7 cellular contexts compared by ENCODE assay signal in the genomic region with DNA sequence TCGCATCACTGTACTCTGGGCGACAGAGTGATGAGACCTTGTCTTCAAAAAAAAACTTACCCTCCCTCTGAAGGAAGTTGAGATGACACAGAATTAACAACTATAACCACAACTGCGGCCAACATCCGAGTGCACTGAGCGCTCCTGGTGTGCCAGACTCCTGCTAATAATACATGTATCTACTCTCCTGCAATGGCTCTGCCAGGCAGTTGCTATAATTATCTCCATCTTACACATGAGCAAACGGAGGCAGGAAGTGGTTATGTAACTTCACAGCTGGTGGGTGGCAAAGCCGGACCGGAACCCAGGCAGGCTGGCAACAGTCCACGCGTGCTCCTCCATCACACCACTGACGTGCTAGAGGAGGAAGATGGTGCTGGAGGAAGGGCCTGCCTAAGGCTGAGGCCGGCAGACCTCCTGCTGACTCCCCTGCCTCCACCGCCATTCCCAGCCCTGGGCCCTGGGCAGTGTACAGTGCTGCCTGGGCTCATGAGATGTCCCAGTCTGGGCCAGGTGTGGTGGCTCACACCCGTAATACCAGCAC. TPM values are rescaled to one million over a fixed set of nuclear protein-coding genes. Genes with fewer than 3 reads are reported as not detected.
DNase-seq lines count a peak whose midpoint lies in the region; ATAC-seq and FAIRE-seq lines count a peak whose summit lies in the region.

No MANE protein-coding gene starts in this region.

- no peak overlapping the region for H3K27ac ChIP-seq in mesendoderm (ENCODE audit: low read depth, low read length)

- H3K4me1 ChIP-seq in mesendoderm (ENCODE audit: control insufficient read depth, low read depth, low read length) = no peaks in the 10 kb centered on the region

- ATAC-seq in GM19035 (IDR thresholded peaks at IDR 0.05; ENCODE audit: unreplicated experiment) = peak; percentile 71
- ATAC-seq in activated naive CD8-positive, alpha-beta T cell treated with anti-CD3 and anti-CD28 coated beads, Interleukin-2, amount 10 ng/mL, durations not matched to agents 7 days and 5 days (ENCODE audit: low read depth) = peak; percentile 91

- H3K18ac ChIP-seq in mesendoderm (ENCODE audit: low read length) = no peak overlapping the region

- no peaks in the 10 kb centered on the region for H3K27me3 ChIP-seq in mesendoderm (ENCODE audit: insufficient read depth, low read length, poor library complexity)

- no peak overlapping the region for H2AK5ac ChIP-seq in mesendoderm (ENCODE audit: low read length)

- POLR2A ChIA-PET in activated naive CD8-positive, alpha-beta T cell treated with anti-CD3 and anti-CD28 coated beads, Interleukin-2, amount 10 ng/mL, durations not matched to agents 7 days and 5 days (lab: Charles Lee) = interaction anchor here (1.0 to 4.2 kb wide), 4 partner anchors 7 to 34 kb away, joined by 4 to 22 read pairs (median 6); partner anchors contain the start of genes IRGQ, PINLYP, XRCC1 and ZNF575

- no peak overlapping the region for H3K56ac ChIP-seq in mesendoderm (ENCODE audit: low read length)

- peak; percentile 33 for DNase-seq in HTR-8/SVneo (ENCODE audit: insufficient read length, low spot score)
- DNase-seq in SW 1271 (lab: John Stamatoyannopoulos, UW) = peak; percentile 74 to 91
- peak; percentile 70 for DNase-seq in activated naive CD8-positive, alpha-beta T cell treated with anti-CD3 and anti-CD28 coated beads, Interleukin-2, amount 10 ng/mL, durations not matched to agents 7 days and 5 days
- DNase-seq in hippocampal formation (lab: John Stamatoyannopoulos, UW) = peak; percentile 48 to 70
- DNase-seq in stimulated activated CD4-positive, alpha-beta T cell treated with anti-CD3 and anti-CD28 coated beads, Interleukin-2, amount 100 ng/mL, for 24 hours = peak; percentile 64 to 68
- DNase-seq in mesendoderm = no peak

- no peak overlapping the region for H3K4me3 ChIP-seq in mesendoderm (ENCODE audit: low read length)

- no peaks in the 10 kb centered on the region for H3K79me2 ChIP-seq in mesendoderm (ENCODE audit: control insufficient read depth, insufficient read depth, low read length)

- H3K4me3 Mint-ChIP-seq in activated naive CD8-positive, alpha-beta T cell treated with anti-CD3 and anti-CD28 coated beads, Interleukin-2, amount 10 ng/mL, durations not matched to agents 7 days and 5 days = peak overlapping the region; percentile 62

- H4K5ac ChIP-seq in mesendoderm (ENCODE audit: low read length) = no peak overlapping the region

- H2BK15ac ChIP-seq in mesendoderm (replicated peaks; ENCODE audit: low read depth) = no peak overlapping the region

- no peak overlapping the region for H2BK120ac ChIP-seq in mesendoderm (ENCODE audit: low read depth, low read length)

- H3K79me1 ChIP-seq in mesendoderm (ENCODE audit: low read length) = no peaks in the 10 kb centered on the region

- FAIRE-seq in HTR-8/SVneo (lab: Jason Lieb, UNC) = peak; percentile 88

- H2BK5ac ChIP-seq in mesendoderm (ENCODE audit: low read length) = no peak overlapping the region

- no peak overlapping the region for H3K9ac ChIP-seq in mesendoderm (ENCODE audit: low read length)

- peak overlapping the region; percentile 89 for H3K27ac Mint-ChIP-seq in activated naive CD8-positive, alpha-beta T cell treated with anti-CD3 and anti-CD28 coated beads, Interleukin-2, amount 10 ng/mL, durations not matched to agents 7 days and 5 days

- WGBS in mesendoderm (ENCODE audit: extremely low coverage, insufficient coverage, low lambda C conversion rate) = no CpG with 5 or more reads among the region's 14 CpGs

- no peaks in the 10 kb centered on the region for H3K27me3 Mint-ChIP-seq in activated naive CD8-positive, alpha-beta T cell treated with anti-CD3 and anti-CD28 coated beads, Interleukin-2, amount 10 ng/mL, durations not matched to agents 7 days and 5 days

- H3K36me3 ChIP-seq in mesendoderm (ENCODE audit: control insufficient read depth, insufficient read depth, low read length) = peaks cover 1% of the 10 kb centered on the region

- H3K23ac ChIP-seq in mesendoderm (ENCODE audit: low read length) = no peak overlapping the region

- H4K8ac ChIP-seq in mesendoderm (ENCODE audit: low read depth, low read length) = no peak overlapping the region

- peaks cover 17% of the 10 kb centered on the region for H3K36me3 Mint-ChIP-seq in activated naive CD8-positive, alpha-beta T cell treated with anti-CD3 and anti-CD28 coated beads, Interleukin-2, amount 10 ng/mL, durations not matched to agents 7 days and 5 days

- no peaks in the 10 kb centered on the region for H3K9me3 Mint-ChIP-seq in activated naive CD8-positive, alpha-beta T cell treated with anti-CD3 and anti-CD28 coated beads, Interleukin-2, amount 10 ng/mL, durations not matched to agents 7 days and 5 days

- H3K4me2 ChIP-seq in mesendoderm (ENCODE audit: low read length) = no peak overlapping the region

- H3K4me1 Mint-ChIP-seq in activated naive CD8-positive, alpha-beta T cell treated with anti-CD3 and anti-CD28 coated beads, Interleukin-2, amount 10 ng/mL, durations not matched to agents 7 days and 5 days = peaks cover 27% of the 10 kb centered on the region

- no peak overlapping the region for H3K4ac ChIP-seq in mesendoderm (ENCODE audit: low read depth, low read length)

RNA-seq across cellular contexts. Expression of gene XRCC1, which starts 12.6 kb away (rescaled TPM):
- 10 to 100 TPM; 40.0 to 43.2 TPM for total RNA-seq in activated naive CD8-positive, alpha-beta T cell treated with anti-CD3 and anti-CD28 coated beads, Interleukin-2, amount 10 ng/mL, durations not matched to agents 7 days and 5 days
- 25.6 TPM for polyA plus RNA-seq in mesendoderm (2013, experiment 1 of 2)
- 24.3 TPM for polyA plus RNA-seq in mesendoderm (2013, experiment 2 of 2)

RNA-seq across cellular contexts. Expression of gene PINLYP, which starts 12.8 kb away (rescaled TPM):
- 10 to 100 TPM; 11.7 to 15.6 TPM for total RNA-seq in activated naive CD8-positive, alpha-beta T cell treated with anti-CD3 and anti-CD28 coated beads, Interleukin-2, amount 10 ng/mL, durations not matched to agents 7 days and 5 days
- polyA plus RNA-seq in mesendoderm (2013, experiment 1 of 2) = 8.6 TPM
- 8.5 TPM for polyA plus RNA-seq in mesendoderm (2013, experiment 2 of 2)

RNA-seq across cellular contexts. Expression of gene ZNF575, which starts 29.8 kb away (rescaled TPM):
- 1 to 10 TPM; 3.9 to 4.6 TPM for total RNA-seq in activated naive CD8-positive, alpha-beta T cell treated with anti-CD3 and anti-CD28 coated beads, Interleukin-2, amount 10 ng/mL, durations not matched to agents 7 days and 5 days
- 0.13 TPM for polyA plus RNA-seq in mesendoderm (2013, experiment 1 of 2)
- 0.27 TPM for polyA plus RNA-seq in mesendoderm (2013, experiment 2 of 2)

RNA-seq across cellular contexts. Expression of gene IRGQ, which starts 33.2 kb away (rescaled TPM):
- total RNA-seq in activated naive CD8-positive, alpha-beta T cell treated with anti-CD3 and anti-CD28 coated beads, Interleukin-2, amount 10 ng/mL, durations not matched to agents 7 days and 5 days = 10 to 100 TPM; 12.4 to 13.9 TPM
- polyA plus RNA-seq in mesendoderm (2013, experiment 1 of 2) = 10.8 TPM
- polyA plus RNA-seq in mesendoderm (2013, experiment 2 of 2) = 9.5 TPM

RNA-seq across cellular contexts. Expression of gene ZNF576, which starts 33.6 kb away (rescaled TPM):
- total RNA-seq in activated naive CD8-positive, alpha-beta T cell treated with anti-CD3 and anti-CD28 coated beads, Interleukin-2, amount 10 ng/mL, durations not matched to agents 7 days and 5 days = 10 to 100 TPM; 15.3 to 17.8 TPM
- polyA plus RNA-seq in mesendoderm (2013, experiment 1 of 2) = 19.7 TPM
- polyA plus RNA-seq in mesendoderm (2013, experiment 2 of 2) = 20.0 TPM
